ENCODE assay signal across 14 cellular contexts in genomic region chr2:55102056-55102812, GRCh38. TPM values are rescaled to one million over a fixed set of nuclear protein-coding genes. Genes with fewer than 3 reads are reported as not detected.
DNase-seq lines count a peak whose midpoint lies in the region; ATAC-seq, FAIRE-seq and TF ChIP-seq lines count a peak whose summit lies in the region.
"Had no signal": no experiment of that assay in that cellular context is flagged by ENCODE, and none has a peak within 500 bp of the region (broad histone marks: within the 10 kb centered on the region; RNA-seq: fewer than 3 reads in every experiment).

No MANE protein-coding gene starts in this region.

- dilution Hi-C loops in endothelial cell of umbilical vein (cut with MboI; ENCODE audit: extremely low pct_ligation_motif_present, low sequenced_read_pairs) = no loop called here

- no peaks in the 10 kb centered on the region for H3K27me3 ChIP-seq in MM.1S (replicated peaks; ENCODE audit: insufficient read depth, low read length)
- H3K27me3 ChIP-seq in endothelial cell of umbilical vein (ENCODE audit: control insufficient read depth in 2 of 2, insufficient read depth in 2 of 2, low read length in 2 of 2) = no peaks in the 10 kb centered on the region

- DNase-seq in AG10803 (ENCODE audit: low read depth) = peak; percentile 87
- no peak for DNase-seq in MM.1S
- peak; percentile 80 for DNase-seq in endothelial cell of umbilical vein (ENCODE audit: low read depth, low spot score)
- DNase-seq in osteocyte (ENCODE audit: extremely low spot score, unreplicated experiment) = no peak
- DNase-seq in SK-N-DZ (ENCODE audit: low spot score) = no peak
- no peak for DNase-seq in activated naive CD4-positive, alpha-beta T cell (lab: John Stamatoyannopoulos, UW)
- DNase-seq: activated naive CD4-positive, alpha-beta T cell treated with Interleukin-2 at 50 U/mL for 16 hours; CD8-positive, alpha-beta T cell; NCI-H1092 had no signal

- TF ChIP-seq CTCF in AG10803 (conservative IDR thresholded peaks at IDR 0.05; ENCODE audit: low read length) (no peak), MM.1S (IDR thresholded peaks at IDR 0.05; ENCODE audit: low read length) (no peak), endothelial cell of umbilical vein (IDR thresholded peaks at IDR 0.05; ENCODE audit: extremely low read depth in 1 of 2, insufficient read depth in 1 of 2, low read depth in 1 of 2, low read length in 2 of 2) (no peak), osteocyte (IDR thresholded peaks at IDR 0.05) (no peak)

- BruUV-seq in endothelial cell of umbilical vein (replicated peaks; lab: Mats Ljungman, UMichigan) = TSS peak; percentile 40

- CTCF ChIA-PET in endothelial cell of umbilical vein (lab: Charles Lee) = interaction anchor here (0.9 to 4.8 kb wide), 6 partner anchors 7 to 65 kb away, joined by 3 to 18 read pairs (median 7); no protein-coding TSS in a partner anchor

- no peak overlapping the region for H2AFZ ChIP-seq in MM.1S (ENCODE audit: low read length)
- peak overlapping the region; percentile 40 for H2AFZ ChIP-seq in endothelial cell of umbilical vein (ENCODE audit: low read depth, low read length)

- H3K4me1 ChIP-seq in MM.1S (ENCODE audit: low read length) = peaks cover 26% of the 10 kb centered on the region; the same call in 1 of the 2 replicates
- peaks cover 64% of the 10 kb centered on the region for H3K4me1 ChIP-seq in endothelial cell of umbilical vein (ENCODE audit: control insufficient read depth, extremely low read depth, insufficient read depth, low read length)

- H3K9me2 ChIP-seq in MM.1S (replicated peaks; ENCODE audit: insufficient read depth, low read length) = no peaks in the 10 kb centered on the region

- no peak overlapping the region for H3K27ac Mint-ChIP-seq in osteocyte (ENCODE audit: unreplicated experiment)
- H3K27ac Mint-ChIP-seq: CD8-positive, alpha-beta T cell; memory B cell; stimulated activated effector memory CD8-positive, alpha-beta T cell treated with anti-CD3 and anti-CD28 coated beads, Interleukin-12 subunit alpha, Interleukin-12 subunit beta, amount 100 ng/mL, for 72 hours had no signal

- peak overlapping the region; percentile 1 for H3K4me3 Mint-ChIP-seq in osteocyte (ENCODE audit: unreplicated experiment)
- H3K4me3 Mint-ChIP-seq: CD8-positive, alpha-beta T cell; memory B cell; stimulated activated effector memory CD8-positive, alpha-beta T cell treated with anti-CD3 and anti-CD28 coated beads, Interleukin-12 subunit alpha, Interleukin-12 subunit beta, amount 100 ng/mL, for 72 hours had no signal

- H3K4me3 ChIP-seq in AG10803 (ENCODE audit: low read length) (no peak overlapping the region), MM.1S (ENCODE audit: low read length) (no peak overlapping the region), endothelial cell of umbilical vein (replicated peaks in 1 of 3; ENCODE audit: insufficient read depth in 1 of 3, low read depth in 1 of 3, low read length in 3 of 3) (no peak overlapping the region)

- POLR2A ChIA-PET in endothelial cell of umbilical vein (lab: Charles Lee) = interaction anchor here (0.7 kb wide), 1 partner anchor 112 kb away, joined by 6 read pairs; no protein-coding TSS in a partner anchor

- H3K9me3 ChIP-seq in MM.1S (replicated peaks; ENCODE audit: insufficient read depth, low read length) (no peaks in the 10 kb centered on the region), endothelial cell of umbilical vein (replicated peaks; ENCODE audit: control insufficient read depth, insufficient read depth, low read length) (no peaks in the 10 kb centered on the region)

- no peak for FAIRE-seq in endothelial cell of umbilical vein (lab: Jason Lieb, UNC)
- FAIRE-seq: endometrium had no signal

- H3K27me3 Mint-ChIP-seq in osteocyte (ENCODE audit: unreplicated experiment) = no peaks in the 10 kb centered on the region
- H3K27me3 Mint-ChIP-seq: memory B cell had no signal

- no peaks in the 10 kb centered on the region for H3K36me3 ChIP-seq in MM.1S (replicated peaks; ENCODE audit: insufficient read depth, low read length)
- no peaks in the 10 kb centered on the region for H3K36me3 ChIP-seq in endothelial cell of umbilical vein (ENCODE audit: control insufficient read depth in 2 of 2, extremely low read depth in 1 of 2, insufficient read depth in 2 of 2, low read length in 2 of 2)

- H3K9ac ChIP-seq in MM.1S (ENCODE audit: low read length) = no peak overlapping the region
- peak overlapping the region; percentile 62 for H3K9ac ChIP-seq in endothelial cell of umbilical vein (replicated peaks; ENCODE audit: extremely low read depth, insufficient read depth, low read length)

- H3K79me2 ChIP-seq in MM.1S (ENCODE audit: low read length) (no peaks in the 10 kb centered on the region), endothelial cell of umbilical vein (ENCODE audit: control insufficient read depth, insufficient read depth, low read length) (no peaks in the 10 kb centered on the region)

- ATAC-seq in GM19397 (IDR thresholded peaks at IDR 0.05; ENCODE audit: unreplicated experiment) = no peak
- no peak for ATAC-seq in GM21717 (IDR thresholded peaks at IDR 0.05; ENCODE audit: unreplicated experiment)
- ATAC-seq: CD8-positive, alpha-beta T cell; stimulated activated effector memory CD8-positive, alpha-beta T cell treated with anti-CD3 and anti-CD28 coated beads, Interleukin-12 subunit alpha, Interleukin-12 subunit beta, amount 100 ng/mL, for 72 hours had no signal

- TF ChIP-seq POLR2A in endothelial cell of umbilical vein (IDR thresholded peaks at IDR 0.05; ENCODE audit: low read depth, low read length) = no peak

- peaks cover 55% of the 10 kb centered on the region for H3K4me1 Mint-ChIP-seq in osteocyte (ENCODE audit: unreplicated experiment)
- H3K4me1 Mint-ChIP-seq: stimulated activated effector memory CD8-positive, alpha-beta T cell treated with anti-CD3 and anti-CD28 coated beads, Interleukin-12 subunit alpha, Interleukin-12 subunit beta, amount 100 ng/mL, for 72 hours had no signal

- peaks cover 6% of the 10 kb centered on the region; the same call in 1 of the 2 replicates for H3F3A ChIP-seq in MM.1S (ENCODE audit: insufficient read depth, low read length)

- H4K20me1 ChIP-seq in MM.1S (ENCODE audit: insufficient read depth, low read length) (no peaks in the 10 kb centered on the region), endothelial cell of umbilical vein (replicated peaks; ENCODE audit: control insufficient read depth, extremely low read depth, insufficient read depth, low read length) (no peaks in the 10 kb centered on the region)

- no peaks in the 10 kb centered on the region for H3K9me1 ChIP-seq in endothelial cell of umbilical vein (replicated peaks; ENCODE audit: control insufficient read depth, extremely low read depth, insufficient read depth, low read length)

- H3K27ac ChIP-seq in MM.1S (ENCODE audit: low read length) (peak overlapping the region; percentile 32; the same call in 1 of the 2 replicates), endothelial cell of umbilical vein (ENCODE audit: insufficient read depth, low read depth, low read length) (peak overlapping the region; percentile 97)

- H3K4me2 ChIP-seq in MM.1S (ENCODE audit: low read depth, low read length) (no peak overlapping the region; the same call in 1 of the 2 replicates), endothelial cell of umbilical vein (ENCODE audit: insufficient read depth, low read length) (peak overlapping the region; percentile 43)

- intact Hi-C loops in endothelial cell of umbilical vein (cut with micrococcal nuclease) = loop anchor here (1.0 kb wide), 2 partner anchors 9 to 66 kb away; no protein-coding TSS in a partner anchor

- H3K36me3 Mint-ChIP-seq in osteocyte (ENCODE audit: unreplicated experiment) = no peaks in the 10 kb centered on the region
- H3K36me3 Mint-ChIP-seq: CD8-positive, alpha-beta T cell; memory B cell; stimulated activated effector memory CD8-positive, alpha-beta T cell treated with anti-CD3 and anti-CD28 coated beads, Interleukin-12 subunit alpha, Interleukin-12 subunit beta, amount 100 ng/mL, for 72 hours had no signal

- H3K9me3 Mint-ChIP-seq in osteocyte (ENCODE audit: unreplicated experiment) = no peaks in the 10 kb centered on the region
- H3K9me3 Mint-ChIP-seq: CD8-positive, alpha-beta T cell; memory B cell; stimulated activated effector memory CD8-positive, alpha-beta T cell treated with anti-CD3 and anti-CD28 coated beads, Interleukin-12 subunit alpha, Interleukin-12 subunit beta, amount 100 ng/mL, for 72 hours had no signal

TF ChIP-seq in endothelial cell of umbilical vein, 7 proteins besides CTCF, POLR2A, EP300 and RAD21:
- TF ChIP-seq JUN (IDR thresholded peaks at IDR 0.05; ENCODE audit: borderline replicate concordance, insufficient read depth, insufficient read length, low read depth) (peak; percentile 23), FOS (IDR thresholded peaks at IDR 0.05; ENCODE audit: borderline replicate concordance, insufficient read depth, low read length) (peak; percentile 9), MYC (IDR thresholded peaks at IDR 0.05; ENCODE audit: low read depth, low read length) (no peak), MAX (IDR thresholded peaks at IDR 0.05; ENCODE audit: insufficient read depth, insufficient read length) (no peak), EZH2 (IDR thresholded peaks at IDR 0.05; ENCODE audit: borderline replicate concordance, low read depth, low read length, severe bottlenecking) (no peak)
TF ChIP-seq in endothelial cell of umbilical vein: peak in this region for 2.

RNA-seq across cellular contexts. Expression of gene RTN4, which starts 52.0 kb away (rescaled TPM):
- total RNA-seq in endothelial cell of umbilical vein (472 and 486 TPM in 2 replicates), osteocyte (532 and 603 TPM in 2 replicates)
- polyA plus RNA-seq in endothelial cell of umbilical vein = 195 and 253 TPM in 2 replicates
- polyA plus RNA-seq in endothelial cell of umbilical vein (2011; cell fraction: cytosol; rRNA removed) = 258 and 287 TPM in 2 replicates
- polyA plus RNA-seq in endothelial cell of umbilical vein (2011; cell fraction: nucleus; rRNA removed) = 221 and 343 TPM in 2 replicates
- 512 and 627 TPM in 2 replicates for polyA plus RNA-seq in endothelial cell of umbilical vein (2012)
- polyA minus RNA-seq in endothelial cell of umbilical vein = 365 and 404 TPM in 2 replicates
- 64.9 TPM for polyA minus RNA-seq in endothelial cell of umbilical vein (2011; cell fraction: cytosol; rRNA and poly(A)+ RNA removed)
- polyA minus RNA-seq in endothelial cell of umbilical vein (2011; cell fraction: nucleus; rRNA and poly(A)+ RNA removed) = 184 and 233 TPM in 2 replicates
- 167 and 176 TPM in 2 replicates for polyA plus RNA-seq in SK-N-DZ (2014; cell fraction: cytosol; rRNA removed)
- 101 and 109 TPM in 2 replicates for polyA plus RNA-seq in SK-N-DZ (2014; cell fraction: nucleus; rRNA removed)

Comparison
In these comparisons a context has a peak if more than half of its experiments do, and no peak if none do; other contexts are left out.
1. DNase-seq: peak in AG10803 (single experiment) and endothelial cell of umbilical vein (single experiment); none in MM.1S (single experiment), osteocyte (single experiment), SK-N-DZ (single experiment) and activated naive CD4-positive, alpha-beta T cell (0 of 4).